In the genomic region with DNA sequence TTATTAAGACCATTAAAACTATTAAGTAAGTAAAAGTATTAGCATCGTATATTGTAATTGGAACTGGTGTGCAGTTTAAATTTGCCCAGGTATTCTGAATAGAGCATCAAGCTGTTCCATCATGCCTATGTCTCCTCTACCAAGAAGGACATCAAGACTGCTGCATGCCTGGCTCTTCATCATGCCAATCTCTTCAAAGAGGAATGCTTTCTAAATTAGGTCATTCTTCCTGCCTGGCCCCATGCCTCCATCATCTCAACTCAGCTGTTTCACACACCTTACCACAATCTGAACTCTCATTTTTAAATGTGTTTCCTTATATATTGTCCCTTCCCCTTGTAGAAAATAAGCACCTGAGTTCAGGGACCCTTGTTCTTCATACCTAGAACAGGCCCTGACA, we compare ENCODE assay signal across 17 cellular contexts.
DNase-seq lines count a peak whose midpoint lies in the region; ATAC-seq lines count a peak whose summit lies in the region.
"Had no signal": no experiment of that assay in that cellular context is flagged by ENCODE, and none has a peak within 500 bp of the region (broad histone marks: within the 10 kb centered on the region; RNA-seq: fewer than 3 reads in every experiment).

No MANE protein-coding gene starts in this region.

- no peak for ATAC-seq in GM18519 (IDR thresholded peaks at IDR 0.05; ENCODE audit: low FRiP score, unreplicated experiment)
- ATAC-seq: GM12878 had no signal

- DNase-seq in DMS53 (lab: John Stamatoyannopoulos, UW) = peak; percentile 36
- DNase-seq in DMS53 treated with DMSO at 0.1 percent for 48 hours (lab: John Stamatoyannopoulos, UW; ENCODE audit: unreplicated experiment) = no peak
- DNase-seq in LHCN-M2 (ENCODE audit: low read depth) = peak; percentile 23
- peak; percentile 9 for DNase-seq in cerebellum (ENCODE audit: low spot score)
- peak; percentile 41 for DNase-seq in myocyte (ENCODE audit: low read depth)
- DNase-seq in HUDEP-2 (lab: John Stamatoyannopoulos, UW; ENCODE audit: unreplicated experiment in 76 of 76) = no peak
- no peak for DNase-seq in HuH-7 (ENCODE audit: low spot score)
- DNase-seq: CD8-positive, alpha-beta memory T cell; DMS 273 treated with DMSO at 0.1 percent for 48 hours; HCEC 1CT; MM.1S; NCI-H1105; NCI-H2029; NCI-H2171 treated with DMSO at 0.1 percent for 48 hours; NCI-H510A treated with DMSO at 0.1 percent for 48 hours had no signal

Comparison
In these comparisons a context has a peak if more than half of its experiments do, and no peak if none do; other contexts are left out.
1. DNase-seq: peak in DMS53 (single experiment), LHCN-M2 (single experiment), cerebellum (single experiment) and myocyte (single experiment); none in DMS53 treated with DMSO at 0.1 percent for 48 hours (single experiment), HUDEP-2 (0 of 76) and HuH-7 (single experiment).